In the genomic region with DNA sequence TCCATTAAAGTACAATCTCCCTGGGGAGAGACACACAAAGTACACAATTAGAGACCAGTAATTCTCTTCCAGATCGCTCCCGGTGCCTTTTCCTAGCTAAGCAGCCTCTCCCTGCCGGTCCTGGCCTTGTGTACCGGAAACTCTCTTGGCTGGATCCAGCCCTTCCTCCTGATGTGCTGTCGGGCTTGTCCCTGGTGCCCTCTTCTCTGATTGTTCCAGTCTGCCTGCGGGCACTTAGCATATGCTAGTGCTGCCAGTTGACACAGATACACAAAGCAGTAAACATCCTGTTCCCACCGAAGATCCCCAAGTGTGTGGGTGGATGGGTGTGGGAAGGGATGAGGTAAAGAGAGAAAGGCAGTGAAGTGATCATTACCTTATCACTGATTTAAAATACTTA, we compare ENCODE assay signal across 13 cellular contexts. TPM values are rescaled to one million over a fixed set of nuclear protein-coding genes. Genes with fewer than 3 reads are reported as not detected.
DNase-seq lines count a peak whose midpoint lies in the region; ATAC-seq and TF ChIP-seq lines count a peak whose summit lies in the region.
"Had no signal": no experiment of that assay in that cellular context is flagged by ENCODE, and none has a peak within 500 bp of the region (broad histone marks: within the 10 kb centered on the region; RNA-seq: fewer than 3 reads in every experiment).

No MANE protein-coding gene starts in this region.

- peak overlapping the region; percentile 86 for H3K4me3 Mint-ChIP-seq in CD4-positive, alpha-beta T cell
- no peak overlapping the region for H3K4me3 Mint-ChIP-seq in chondrocyte (ENCODE audit: unreplicated experiment)
- H3K4me3 Mint-ChIP-seq in naive B cell: peak overlapping the region in 7 of 8 donors; percentile 21 to 82 (median 74)

- intact Hi-C loops in CD4-positive, alpha-beta T cell (cut with DNase I, micrococcal nuclease): loop anchor here in 1 of 2 experiments (5.0 kb wide), 1 partner anchor 112 kb away; no protein-coding TSS in a partner anchor

- peaks cover 51% of the 10 kb centered on the region for H3K36me3 Mint-ChIP-seq in CD4-positive, alpha-beta T cell (ENCODE audit: low read depth)
- H3K36me3 Mint-ChIP-seq in chondrocyte (ENCODE audit: low read depth): peaks cover 7% of the 10 kb centered on the region
- H3K36me3 Mint-ChIP-seq in naive B cell: peaks cover 0 to 5% of the 10 kb centered on the region in 2 donors

- H3K27me3 Mint-ChIP-seq in CD4-positive, alpha-beta T cell: no peaks in the 10 kb centered on the region
- H3K27me3 Mint-ChIP-seq in chondrocyte (ENCODE audit: low read depth) (no peaks in the 10 kb centered on the region), naive B cell (peaks cover 0 to 19% (median 10%) of the 10 kb centered on the region in 3 donors)

- peak overlapping the region; percentile 38 for H3K27ac Mint-ChIP-seq in CD4-positive, alpha-beta T cell
- H3K27ac Mint-ChIP-seq in chondrocyte (ENCODE audit: unreplicated experiment) (peak overlapping the region; percentile 84), naive B cell (peak overlapping the region in 1 of 6 donors; percentile 7)

- no peak for DNase-seq in CD4-positive, alpha-beta T cell
- no peak for DNase-seq in H7
- DNase-seq in chondrocyte (ENCODE audit: low spot score): no peak
- no peak for DNase-seq in naive B cell
- no peak for DNase-seq in NCI-H187 treated with DMSO at 0.1 percent for 48 hours (lab: John Stamatoyannopoulos, UW)
- DNase-seq in stimulated activated naive CD4-positive, alpha-beta T cell treated with Interleukin-2 at 50 U/mL for 16 hours (lab: John Stamatoyannopoulos, UW): no peak
- no peak for DNase-seq in globus pallidus (ENCODE audit: low spot score)
- DNase-seq: NCI-H1048; NK-92 treated with Interleukin-12 subunit alpha and Interleukin-12 subunit beta, amount 100 ng/mL, for 24 hours; retina; SW 1271 had no signal

- TF ChIP-seq CTCF in CD4-positive, alpha-beta T cell (IDR thresholded peaks at IDR 0.05): no peak
- TF ChIP-seq CTCF in chondrocyte (IDR thresholded peaks at IDR 0.05): no peak

- H3K4me1 Mint-ChIP-seq in CD4-positive, alpha-beta T cell (ENCODE audit: low read depth): peaks cover 75% of the 10 kb centered on the region
- H3K4me1 Mint-ChIP-seq in chondrocyte (ENCODE audit: low read depth): peaks cover 42% of the 10 kb centered on the region
- H3K4me1 Mint-ChIP-seq in naive B cell: peaks cover 13 to 25% (median 20%) of the 10 kb centered on the region in 3 donors

- POLR2A ChIA-PET in CD4-positive, alpha-beta T cell (lab: Charles Lee): no interaction called here

- H3K9me3 ChIP-seq in CD4-positive, alpha-beta T cell (ENCODE audit: control insufficient read depth, low read length): no peaks in the 10 kb centered on the region

- no peaks in the 10 kb centered on the region for H3K27me3 ChIP-seq in CD4-positive, alpha-beta T cell (ENCODE audit: control insufficient read depth, insufficient read depth, low read length)
- peaks cover 6% of the 10 kb centered on the region for H3K27me3 ChIP-seq in H7 (ENCODE audit: control insufficient read depth, insufficient read depth, low read length)
- H3K27me3 ChIP-seq: cardiac muscle cell had no signal

- CTCF ChIA-PET in CD4-positive, alpha-beta T cell (lab: Charles Lee): no interaction called here

- H3K9me3 Mint-ChIP-seq in CD4-positive, alpha-beta T cell: no peaks in the 10 kb centered on the region
- no peaks in the 10 kb centered on the region for H3K9me3 Mint-ChIP-seq in chondrocyte (ENCODE audit: low read depth)
- peaks cover 0 to 1% (median 0%) of the 10 kb centered on the region in 7 donors for H3K9me3 Mint-ChIP-seq in naive B cell

- ATAC-seq in CD4-positive, alpha-beta T cell (ENCODE audit: poor library complexity): no peak
- no peak for ATAC-seq in naive B cell (ENCODE audit: low read depth in 2 of 2)
- no peak for ATAC-seq in GM21381 (IDR thresholded peaks at IDR 0.05; ENCODE audit: unreplicated experiment)

- H3K36me3 ChIP-seq in H7 (replicated peaks; ENCODE audit: control insufficient read depth, insufficient read depth, low read length): no peaks in the 10 kb centered on the region
- H3K36me3 ChIP-seq: cardiac muscle cell had no signal

- H3K4me3 ChIP-seq in H7 (ENCODE audit: insufficient read depth, low read depth, low read length): peak overlapping the region; percentile 57

- no peak overlapping the region for H3K27ac ChIP-seq in CD4-positive, alpha-beta T cell (ENCODE audit: low read depth, low read length)
- H3K27ac ChIP-seq: cardiac muscle cell had no signal

RNA-seq across cellular contexts. Expression of a gene that starts 9.7 kb away (rescaled TPM):
- 10 to 100 TPM in 1 of 2 experiments, 1 to 10 TPM in 1; 9.3 to 11.5 TPM for total RNA-seq in CD4-positive, alpha-beta T cell
- total RNA-seq in H7 (2014; rRNA removed; shearing (Covaris generic)): 3.8 and 4.9 TPM in 2 replicates
- total RNA-seq in chondrocyte: 25.6 to 45.6 TPM (median 27.1 TPM) in 3 replicates
- polyA plus RNA-seq in naive B cell (ENCODE audit: low read depth in 6 of 6): 1 to 10 TPM in 4 of 6 donors, under 1 TPM in 2; 0.22 to 3.1 (median 2.6) TPM
